In genomic region chr15:57443486-57443885, GRCh38 we compare ENCODE assay signal across 23 cellular contexts.
A peak's percentile ranks its signal among the peaks of the same experiment; 100 is the strongest.
DNase-seq lines count a peak whose midpoint lies in the region; ATAC-seq and TF ChIP-seq lines count a peak whose summit lies in the region.
"Had no signal": no experiment of that assay in that cellular context is flagged by ENCODE, and none has a peak within 500 bp of the region (broad histone marks: within the 10 kb centered on the region; RNA-seq: fewer than 3 reads in every experiment).

No MANE protein-coding gene starts in this region.

- ATAC-seq in WTC11, result no peak
- ATAC-seq in gastroesophageal sphincter, result no peak
- ATAC-seq: A549, HCT116 had no signal

- peaks cover 58% of the 10 kb centered on the region for H3K36me3 Mint-ChIP-seq in WTC11
- H3K36me3 Mint-ChIP-seq: CD4-positive, alpha-beta memory T cell had no signal

- H3K4me2 ChIP-seq in BLaER1 treated with 17β-estradiol and CSF1 and Interleukin-3, amounts not matched to agents 10 nM and 100 nM, result peak overlapping the region in 7 of 11 experiments; percentile 13 to 59 (median 49); a peak in 12 of 22 replicates
- H3K4me2 ChIP-seq in mesenchymal stem cell (ENCODE audit: low read length, poor library complexity, severe bottlenecking), result no peak overlapping the region
- H3K4me2 ChIP-seq: A549 had no signal

- H3K14ac ChIP-seq in mesenchymal stem cell (ENCODE audit: low read length in 2 of 2), result no peak overlapping the region

- peaks cover 22% of the 10 kb centered on the region for H3K79me1 ChIP-seq in mesenchymal stem cell (replicated peaks; ENCODE audit: low read length, poor library complexity, severe bottlenecking)

- H3K27ac Mint-ChIP-seq in WTC11, result peak overlapping the region; percentile 87
- H3K27ac Mint-ChIP-seq: CD4-positive, alpha-beta memory T cell had no signal

- peaks cover 0 to 50% (median 35%) of the 10 kb centered on the region in 10 experiments; a peak in 18 of 20 replicates for H3K4me1 ChIP-seq in BLaER1 treated with 17β-estradiol and CSF1 and Interleukin-3, amounts not matched to agents 10 nM and 100 nM
- H3K4me1 ChIP-seq in mesenchymal stem cell (ENCODE audit: control insufficient read depth, insufficient read depth, low read depth, low read length) (peaks cover 3% of the 10 kb centered on the region), gastroesophageal sphincter (peaks cover 0 to 14% (median 0%) of the 10 kb centered on the region in 3 donors)
- H3K4me1 ChIP-seq: BE2C had no signal

- POLR2A ChIA-PET in WTC11 (lab: Charles Lee), result no interaction called here

- H4K20me1 ChIP-seq in BLaER1 treated with 17β-estradiol and CSF1 and Interleukin-3, amounts not matched to agents 10 nM and 100 nM, result no peaks in the 10 kb centered on the region

- H3K27me3 Mint-ChIP-seq in WTC11 (ENCODE audit: low read depth), result no peaks in the 10 kb centered on the region

- H3K4ac ChIP-seq in mesenchymal stem cell (ENCODE audit: low read depth in 1 of 2, low read length in 2 of 2), result no peak overlapping the region

- DNase-seq in NB4 (ENCODE audit: low read depth) (peak; percentile 40), WTC11 (ENCODE audit: low spot score) (no peak), mesenchymal stem cell (no peak), pons (ENCODE audit: low spot score) (no peak), H4 (ENCODE audit: low spot score) (no peak), foreskin fibroblast (no peak)
- DNase-seq: 8988T; ACHN; AML-193; BE2C; C1 segment of cervical spinal cord; Calu3; CD4-positive, alpha-beta memory T cell; COR-L47; DMS53; DMS79 treated with DMSO at 0.1 percent for 48 hours; GF-D8; GOT3; H7 had no signal

- H2AFZ ChIP-seq in mesenchymal stem cell (ENCODE audit: low read depth, low read length), result no peak overlapping the region

- H2BK5ac ChIP-seq in mesenchymal stem cell (ENCODE audit: low read depth, low read length, poor library complexity, severe bottlenecking), result no peak overlapping the region

- H3K9me3 ChIP-seq in BLaER1 treated with 17β-estradiol and CSF1 and Interleukin-3, amounts not matched to agents 10 nM and 100 nM (replicated peaks in 1 of 11), result no peaks in the 10 kb centered on the region
- no peaks in the 10 kb centered on the region for H3K9me3 ChIP-seq in mesenchymal stem cell (ENCODE audit: control insufficient read depth, low read length)
- H3K9me3 ChIP-seq in gastroesophageal sphincter, result no peaks in the 10 kb centered on the region
- H3K9me3 ChIP-seq: A549, BE2C had no signal

- H4K8ac ChIP-seq in mesenchymal stem cell (ENCODE audit: low read length), result no peak overlapping the region

- no peak for TF ChIP-seq CTCF in NB4 (IDR thresholded peaks at IDR 0.05; ENCODE audit: low read depth, low read length)
- TF ChIP-seq CTCF in WTC11 (IDR thresholded peaks at IDR 0.05), result no peak
- TF ChIP-seq CTCF in gastroesophageal sphincter (IDR thresholded peaks at IDR 0.05), result no peak
- no peak for TF ChIP-seq CTCF in foreskin fibroblast (IDR thresholded peaks at IDR 0.05; ENCODE audit: low read depth, low read length)

- no peak for TF ChIP-seq EP300 in gastroesophageal sphincter (IDR thresholded peaks at IDR 0.05)

- no peaks in the 10 kb centered on the region for H3K9me3 Mint-ChIP-seq in WTC11

- WGBS in mesenchymal stem cell, result 96% methylated on average over 8 of the region's 8 CpGs
- 95 to 98% methylated on average over 7 to 8 of the region's 8 CpGs for WGBS in gastroesophageal sphincter (ENCODE audit: low coverage in 1 of 2), 2 donors

- H3K4me3 ChIP-seq in BLaER1 treated with 17β-estradiol and CSF1 and Interleukin-3, amounts not matched to agents 10 nM and 100 nM, result no peak overlapping the region
- H3K4me3 ChIP-seq in NB4 (ENCODE audit: low read depth, low read length), result no peak overlapping the region
- H3K4me3 ChIP-seq in mesenchymal stem cell (ENCODE audit: insufficient read depth in 1 of 2, low read depth in 1 of 2, low read length in 2 of 2), result no peak overlapping the region
- no peak overlapping the region for H3K4me3 ChIP-seq in gastroesophageal sphincter
- no peak overlapping the region for H3K4me3 ChIP-seq in foreskin fibroblast (ENCODE audit: low read depth in 1 of 2, low read length in 2 of 2)
- H3K4me3 ChIP-seq: A549 had no signal

- H3K27ac ChIP-seq in BLaER1 treated with 17β-estradiol and CSF1 and Interleukin-3, amounts not matched to agents 10 nM and 100 nM, result no peak overlapping the region
- no peak overlapping the region for H3K27ac ChIP-seq in mesenchymal stem cell (ENCODE audit: low read length, poor library complexity, severe bottlenecking)
- H3K27ac ChIP-seq in gastroesophageal sphincter, result no peak overlapping the region
- H3K27ac ChIP-seq: A549 had no signal

- no peak overlapping the region for H4K91ac ChIP-seq in mesenchymal stem cell (ENCODE audit: low read length)

- H2BK120ac ChIP-seq in mesenchymal stem cell (ENCODE audit: low read depth, low read length), result no peak overlapping the region

- peak overlapping the region in 1 of 2 experiments; percentile 41 for H3K18ac ChIP-seq in mesenchymal stem cell (ENCODE audit: low read depth in 1 of 2, low read length in 2 of 2)

- H3K27me3 ChIP-seq in BLaER1 treated with 17β-estradiol and CSF1 and Interleukin-3, amounts not matched to agents 10 nM and 100 nM, result no peaks in the 10 kb centered on the region
- H3K27me3 ChIP-seq in mesenchymal stem cell (ENCODE audit: control insufficient read depth in 1 of 2, insufficient read depth in 1 of 2, low read length in 2 of 2), result no peaks in the 10 kb centered on the region
- no peaks in the 10 kb centered on the region for H3K27me3 ChIP-seq in gastroesophageal sphincter
- H3K27me3 ChIP-seq: BE2C had no signal

- peaks cover 38% of the 10 kb centered on the region for H3K4me1 Mint-ChIP-seq in WTC11
- H3K4me1 Mint-ChIP-seq: CD4-positive, alpha-beta memory T cell had no signal

- no peak overlapping the region for H2BK15ac ChIP-seq in mesenchymal stem cell (ENCODE audit: low read depth, poor library complexity, severe bottlenecking)

- CTCF ChIA-PET in WTC11 (lab: Charles Lee), result interaction anchor here (0.5 to 1.2 kb wide), 5 partner anchors 63 to 107 kb away, joined by 3 read pairs; no protein-coding TSS in a partner anchor

- H3K9ac ChIP-seq in BLaER1 treated with 17β-estradiol and CSF1 and Interleukin-3, amounts not matched to agents 10 nM and 100 nM, result no peak overlapping the region
- H3K9ac ChIP-seq in mesenchymal stem cell (ENCODE audit: low read length), result no peak overlapping the region

- H3K23ac ChIP-seq in mesenchymal stem cell (ENCODE audit: low read length in 2 of 2), result no peak overlapping the region

- H3K36me3 ChIP-seq in BLaER1 treated with 17β-estradiol and CSF1 and Interleukin-3, amounts not matched to agents 10 nM and 100 nM, result no peaks in the 10 kb centered on the region
- H3K36me3 ChIP-seq in mesenchymal stem cell (ENCODE audit: control insufficient read depth in 1 of 2, insufficient read depth in 2 of 2, low read depth in 1 of 2, low read length in 2 of 2), result peaks cover 0 to 20% of the 10 kb centered on the region in 2 experiments
- H3K36me3 ChIP-seq in gastroesophageal sphincter, result peaks cover 0 to 18% of the 10 kb centered on the region in 2 donors
- H3K36me3 ChIP-seq: BE2C had no signal

- H3K4me3 Mint-ChIP-seq in WTC11, result no peak overlapping the region

- peak overlapping the region; percentile 47 to 66 for H2BK12ac ChIP-seq in mesenchymal stem cell (ENCODE audit: low read length in 2 of 2)

- H2AK5ac ChIP-seq in mesenchymal stem cell (ENCODE audit: low read length, severe bottlenecking), result peak overlapping the region; percentile 74

- no peak for TF ChIP-seq POLR2A in NB4 (IDR thresholded peaks at IDR 0.05; ENCODE audit: extremely low read depth, insufficient read length)
- TF ChIP-seq POLR2A in gastroesophageal sphincter (IDR thresholded peaks at IDR 0.05), result no peak

TF ChIP-seq in WTC11, 78 proteins besides CTCF, POLR2A, EP300 and RAD21 (continues in another document):
- TF ChIP-seq SMAD4 (CRISPR knock-in tag; IDR thresholded peaks at IDR 0.05) (no peak), EMX1 (CRISPR knock-in tag; IDR thresholded peaks at IDR 0.05) (no peak), CDX4 (CRISPR knock-in tag; IDR thresholded peaks at IDR 0.05; ENCODE audit: borderline replicate concordance) (no peak), MXD4 (CRISPR knock-in tag; IDR thresholded peaks at IDR 0.05; ENCODE audit: borderline replicate concordance) (no peak), RELA (CRISPR knock-in tag; IDR thresholded peaks at IDR 0.05; ENCODE audit: borderline replicate concordance) (no peak), FOXP1 (CRISPR knock-in tag; IDR thresholded peaks at IDR 0.05; ENCODE audit: borderline replicate concordance) (no peak), HMGA2 (CRISPR knock-in tag; IDR thresholded peaks at IDR 0.05) (no peak), NFYB (CRISPR knock-in tag; conservative IDR thresholded peaks at IDR 0.05; ENCODE audit: low read depth) (no peak), CBFB (CRISPR knock-in tag; IDR thresholded peaks at IDR 0.05; ENCODE audit: low read depth) (no peak)
- TF ChIP-seq, protein P1, sequence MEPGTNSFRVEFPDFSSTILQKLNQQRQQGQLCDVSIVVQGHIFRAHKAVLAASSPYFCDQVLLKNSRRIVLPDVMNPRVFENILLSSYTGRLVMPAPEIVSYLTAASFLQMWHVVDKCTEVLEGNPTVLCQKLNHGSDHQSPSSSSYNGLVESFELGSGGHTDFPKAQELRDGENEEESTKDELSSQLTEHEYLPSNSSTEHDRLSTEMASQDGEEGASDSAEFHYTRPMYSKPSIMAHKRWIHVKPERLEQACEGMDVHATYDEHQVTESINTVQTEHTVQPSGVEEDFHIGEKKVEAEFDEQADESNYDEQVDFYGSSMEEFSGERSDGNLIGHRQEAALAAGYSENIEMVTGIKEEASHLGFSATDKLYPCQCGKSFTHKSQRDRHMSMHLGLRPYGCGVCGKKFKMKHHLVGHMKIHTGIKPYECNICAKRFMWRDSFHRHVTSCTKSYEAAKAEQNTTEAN (CRISPR knock-in tag; IDR thresholded peaks at IDR 0.05), result no peak
